ENCODE assay signal across 25 cellular contexts in genomic region chr3:192296845-192297244, GRCh38.
"Had no signal": no experiment of that assay in that cellular context is flagged by ENCODE, and none has a peak within 500 bp of the region (broad histone marks: within the 10 kb centered on the region; RNA-seq: fewer than 3 reads in every experiment).

No MANE protein-coding gene starts in this region.

- H3K27me3 ChIP-seq: esophagus squamous epithelium, gastrocnemius medialis, heart right ventricle, left lung had no signal

- FAIRE-seq: islet of Langerhans, keratinocyte had no signal

- H3K4me3 ChIP-seq: esophagus squamous epithelium, gastrocnemius medialis, heart right ventricle, left lung, lower lobe of right lung, mucosa of descending colon had no signal

- ATAC-seq: effector memory CD8-positive, alpha-beta T cell; esophagus mucosa; gastrocnemius medialis; heart right ventricle; left cardiac atrium; left lung; left ventricle myocardium superior; lower lobe of right lung; mucosa of descending colon; naive thymus-derived CD8-positive, alpha-beta T cell had no signal

- H3K9me3 ChIP-seq: esophagus squamous epithelium, gastrocnemius medialis, heart right ventricle, left lung, lower lobe of right lung, mucosa of descending colon had no signal

- DNase-seq: cortex of kidney; effector CD8-positive, alpha-beta T cell; effector memory CD8-positive, alpha-beta T cell; endodermal cell; erythroblast; esophagus squamous epithelium; foreskin fibroblast; foreskin melanocyte; gastrocnemius medialis; glutamatergic neuron; head of caudate nucleus; heart right ventricle; hippocampal formation; left cardiac atrium; left lung; left ventricle myocardium superior; lower lobe of right lung; mesenchymal stem cell; mucosa of descending colon; naive B cell; naive thymus-derived CD8-positive, alpha-beta T cell had no signal

- H3K4me1 ChIP-seq: esophagus squamous epithelium, gastrocnemius medialis, left lung, lower lobe of right lung had no signal

- H3K36me3 ChIP-seq: esophagus squamous epithelium, gastrocnemius medialis, heart right ventricle, left lung, lower lobe of right lung had no signal

- H3K27ac ChIP-seq: epithelial cell of prostate, esophagus squamous epithelium, gastrocnemius medialis, heart right ventricle, left lung, lower lobe of right lung had no signal
